ENCODE assay signal across 1 cellular context in genomic region chr6:39934060-39934757, GRCh38.
TF ChIP-seq lines count a peak whose summit lies in the region.

MOCS1 (minus strand) TSS chr6:39934462; CDS start chr6:39934417, 45 bp downstream.

TF ChIP-seq in K562, 482 proteins besides CTCF, POLR2A, EP300 and RAD21 (continued from another document and continues in another):
- TF ChIP-seq ZBTB11 (CRISPR knock-in tag; IDR thresholded peaks at IDR 0.05), result peak in 1 of 3 experiments; percentile 79; a peak in 2 of 6 replicates
- TF ChIP-seq HDGF (IDR thresholded peaks at IDR 0.05), result no peak
- TF ChIP-seq ZNF134 (CRISPR knock-in tag; conservative IDR thresholded peaks at IDR 0.05), result no peak
- TF ChIP-seq C11orf30 (IDR thresholded peaks at IDR 0.05; ENCODE audit: low read depth), result no peak
- TF ChIP-seq MYC (IDR thresholded peaks at IDR 0.05; ENCODE audit: low read depth, low read length), result 0 out of 2 replicates have a peak, but pooled peaks have one; percentile 28
- TF ChIP-seq MYC (CRISPR knock-in tag; IDR thresholded peaks at IDR 0.05; ENCODE audit: borderline replicate concordance, low read depth), result no peak
- TF ChIP-seq PHF8 (IDR thresholded peaks at IDR 0.05; ENCODE audit: borderline replicate concordance, low read length), result peak; percentile 49; the same call in 1 of the 2 replicates
- no peak for TF ChIP-seq HDAC8 (tag; IDR thresholded peaks at IDR 0.05)
- no peak for TF ChIP-seq XRCC5 (IDR thresholded peaks at IDR 0.05; ENCODE audit: low read depth, low read length)
- no peak for TF ChIP-seq ZNF174 (CRISPR knock-in tag; IDR thresholded peaks at IDR 0.05)
- TF ChIP-seq MNT (conservative IDR thresholded peaks at IDR 0.05), result peak in 1 of 2 experiments; percentile 29; a peak in 1 of 4 replicates
- peak; percentile 38; the same call in 1 of the 2 replicates for TF ChIP-seq ESRRA (IDR thresholded peaks at IDR 0.05; ENCODE audit: borderline replicate concordance, low read depth)
- peak in 1 of 2 experiments; percentile 34; a peak in 1 of 4 replicates for TF ChIP-seq NONO (IDR thresholded peaks at IDR 0.05; ENCODE audit: low read depth in 2 of 2, low read length in 1 of 2)
- no peak for TF ChIP-seq ZFP1 (CRISPR knock-in tag; IDR thresholded peaks at IDR 0.05)
- no peak for TF ChIP-seq ELF4 (CRISPR knock-in tag; IDR thresholded peaks at IDR 0.05)
- no peak for TF ChIP-seq CREB1 (IDR thresholded peaks at IDR 0.05)
- peak; percentile 50; the same call in 1 of the 2 replicates for TF ChIP-seq CREB1 (CRISPR knock-in tag; IDR thresholded peaks at IDR 0.05)
- TF ChIP-seq ZNF586 (CRISPR knock-in tag; conservative IDR thresholded peaks at IDR 0.05), result no peak
- TF ChIP-seq ZNF778 (CRISPR knock-in tag; IDR thresholded peaks at IDR 0.05), result no peak
- peak; percentile 41 for TF ChIP-seq U2AF1 (optimal IDR thresholded peaks at IDR 0.05; ENCODE audit: low read depth, low read length)
- TF ChIP-seq TEAD1 (CRISPR knock-in tag; IDR thresholded peaks at IDR 0.05), result 0 out of 4 replicates have a peak, but pooled peaks of 1 of the 2 experiments have one; percentile 27
- TF ChIP-seq HMGXB4 (CRISPR knock-in tag; IDR thresholded peaks at IDR 0.05), result no peak
- TF ChIP-seq TBP (optimal IDR thresholded peaks at IDR 0.05; ENCODE audit: low read depth, low read length), result peak; percentile 29
- TF ChIP-seq TRIM24 (IDR thresholded peaks at IDR 0.05), result no peak
- TF ChIP-seq HMGN3 (IDR thresholded peaks at IDR 0.05; ENCODE audit: borderline replicate concordance, extremely low read depth, insufficient read length, low read depth, low read length), result peak; percentile 50
- TF ChIP-seq NRF1 (conservative IDR thresholded peaks at IDR 0.05 in 1 of 2, IDR thresholded peaks at IDR 0.05 in 1 of 2), result peak; percentile 58 to 67; a peak in 3 of 4 replicates
- no peak for TF ChIP-seq NCOA6 (IDR thresholded peaks at IDR 0.05)
- TF ChIP-seq ATF6 (CRISPR knock-in tag; IDR thresholded peaks at IDR 0.05), result peak; percentile 58; the same call in 1 of the 2 replicates
- no peak for TF ChIP-seq BRF1 (IDR thresholded peaks at IDR 0.05; ENCODE audit: borderline replicate concordance, extremely low read depth, insufficient read length)
- TF ChIP-seq E2F6 (IDR thresholded peaks at IDR 0.05; ENCODE audit: borderline replicate concordance in 1 of 2, extremely low read depth in 1 of 2, insufficient read depth in 1 of 2, insufficient read length in 1 of 2, low read depth in 1 of 2, low read length in 1 of 2, poor library complexity in 1 of 2, severe bottlenecking in 1 of 2), result peak in 1 of 2 experiments; percentile 43
- TF ChIP-seq RB1 (IDR thresholded peaks at IDR 0.05; ENCODE audit: low read depth), result peak; percentile 49; the same call in 1 of the 2 replicates
- TF ChIP-seq SRF (CRISPR knock-in tag; IDR thresholded peaks at IDR 0.05), result 0 out of 4 replicates have a peak, but pooled peaks of 1 of the 2 experiments have one; percentile 11
- TF ChIP-seq, protein P1, sequence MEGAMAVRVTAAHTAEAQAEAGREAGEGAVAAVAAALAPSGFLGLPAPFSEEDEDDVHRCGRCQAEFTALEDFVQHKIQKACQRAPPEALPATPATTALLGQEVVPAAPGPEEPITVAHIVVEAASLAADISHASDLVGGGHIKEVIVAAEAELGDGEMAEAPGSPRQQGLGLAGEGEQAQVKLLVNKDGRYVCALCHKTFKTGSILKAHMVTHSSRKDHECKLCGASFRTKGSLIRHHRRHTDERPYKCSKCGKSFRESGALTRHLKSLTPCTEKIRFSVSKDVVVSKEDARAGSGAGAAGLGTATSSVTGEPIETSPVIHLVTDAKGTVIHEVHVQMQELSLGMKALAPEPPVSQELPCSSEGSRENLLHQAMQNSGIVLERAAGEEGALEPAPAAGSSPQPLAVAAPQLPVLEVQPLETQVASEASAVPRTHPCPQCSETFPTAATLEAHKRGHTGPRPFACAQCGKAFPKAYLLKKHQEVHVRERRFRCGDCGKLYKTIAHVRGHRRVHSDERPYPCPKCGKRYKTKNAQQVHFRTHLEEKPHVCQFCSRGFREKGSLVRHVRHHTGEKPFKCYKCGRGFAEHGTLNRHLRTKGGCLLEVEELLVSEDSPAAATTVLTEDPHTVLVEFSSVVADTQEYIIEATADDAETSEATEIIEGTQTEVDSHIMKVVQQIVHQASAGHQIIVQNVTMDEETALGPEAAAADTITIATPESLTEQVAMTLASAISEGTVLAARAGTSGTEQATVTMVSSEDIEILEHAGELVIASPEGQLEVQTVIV (CRISPR knock-in tag; IDR thresholded peaks at IDR 0.05; ENCODE audit: borderline replicate concordance), result no peak
- TF ChIP-seq ETV1 (tag; conservative IDR thresholded peaks at IDR 0.05; ENCODE audit: low read depth), result peak; percentile 32; the same call in 1 of the 2 replicates
- TF ChIP-seq ZNF644 (tag; IDR thresholded peaks at IDR 0.05; ENCODE audit: low read depth), result no peak
- 0 out of 2 replicates have a peak, but pooled peaks have one; percentile 26 for TF ChIP-seq ZNF12 (CRISPR knock-in tag; IDR thresholded peaks at IDR 0.05)
- no peak for TF ChIP-seq RBBP5 (IDR thresholded peaks at IDR 0.05; ENCODE audit: borderline replicate concordance, insufficient read depth, low read length, poor library complexity, severe bottlenecking)
- TF ChIP-seq, protein P2, sequence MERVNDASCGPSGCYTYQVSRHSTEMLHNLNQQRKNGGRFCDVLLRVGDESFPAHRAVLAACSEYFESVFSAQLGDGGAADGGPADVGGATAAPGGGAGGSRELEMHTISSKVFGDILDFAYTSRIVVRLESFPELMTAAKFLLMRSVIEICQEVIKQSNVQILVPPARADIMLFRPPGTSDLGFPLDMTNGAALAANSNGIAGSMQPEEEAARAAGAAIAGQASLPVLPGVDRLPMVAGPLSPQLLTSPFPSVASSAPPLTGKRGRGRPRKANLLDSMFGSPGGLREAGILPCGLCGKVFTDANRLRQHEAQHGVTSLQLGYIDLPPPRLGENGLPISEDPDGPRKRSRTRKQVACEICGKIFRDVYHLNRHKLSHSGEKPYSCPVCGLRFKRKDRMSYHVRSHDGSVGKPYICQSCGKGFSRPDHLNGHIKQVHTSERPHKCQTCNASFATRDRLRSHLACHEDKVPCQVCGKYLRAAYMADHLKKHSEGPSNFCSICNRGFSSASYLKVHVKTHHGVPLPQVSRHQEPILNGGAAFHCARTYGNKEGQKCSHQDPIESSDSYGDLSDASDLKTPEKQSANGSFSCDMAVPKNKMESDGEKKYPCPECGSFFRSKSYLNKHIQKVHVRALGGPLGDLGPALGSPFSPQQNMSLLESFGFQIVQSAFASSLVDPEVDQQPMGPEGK (CRISPR knock-in tag; IDR thresholded peaks at IDR 0.05; ENCODE audit: borderline replicate concordance), result no peak
- TF ChIP-seq ZBTB1 (CRISPR knock-in tag; IDR thresholded peaks at IDR 0.05; ENCODE audit: borderline replicate concordance, low read depth), result peak; percentile 92
- no peak for TF ChIP-seq FOXJ2 (tag; IDR thresholded peaks at IDR 0.05)
- no peak for TF ChIP-seq COPS2 (conservative IDR thresholded peaks at IDR 0.05)
- TF ChIP-seq ZNF143 (CRISPR knock-in tag; IDR thresholded peaks at IDR 0.05), result peak; percentile 80
- TF ChIP-seq ZC3H8 (IDR thresholded peaks at IDR 0.05), result no peak
- no peak for TF ChIP-seq MAFG (tag; conservative IDR thresholded peaks at IDR 0.05)
- no peak for TF ChIP-seq RHOXF2B (CRISPR knock-in tag; conservative IDR thresholded peaks at IDR 0.05)
- no peak for TF ChIP-seq JUND (IDR thresholded peaks at IDR 0.05; ENCODE audit: borderline replicate concordance, low read depth, low read length)
- 0 out of 3 replicates have a peak, but pooled peaks have one; percentile 22 for TF ChIP-seq JUND (tag; IDR thresholded peaks at IDR 0.05; ENCODE audit: borderline replicate concordance, low read depth, low read length)
- TF ChIP-seq RNF2 (IDR thresholded peaks at IDR 0.05), result no peak
- 0 out of 2 replicates have a peak, but pooled peaks have one; percentile 24 for TF ChIP-seq ZBTB7A (IDR thresholded peaks at IDR 0.05; ENCODE audit: borderline replicate concordance, control insufficient read depth, low read depth, low read length)
- no peak for TF ChIP-seq NR3C1 (CRISPR knock-in tag; IDR thresholded peaks at IDR 0.05)
- no peak for TF ChIP-seq KLF6 (CRISPR knock-in tag; IDR thresholded peaks at IDR 0.05; ENCODE audit: borderline replicate concordance)
- TF ChIP-seq NR2C2 (CRISPR knock-in tag; IDR thresholded peaks at IDR 0.05), result no peak
- TF ChIP-seq NR2C2 (tag; IDR thresholded peaks at IDR 0.05), result peak; percentile 97
- TF ChIP-seq ZNF175 (CRISPR knock-in tag; IDR thresholded peaks at IDR 0.05; ENCODE audit: low read depth), result no peak
- TF ChIP-seq VEZF1 (CRISPR knock-in tag; IDR thresholded peaks at IDR 0.05), result peak; percentile 98
